Comparison of ENCODE assay signal across 13 cellular contexts in the genomic region with DNA sequence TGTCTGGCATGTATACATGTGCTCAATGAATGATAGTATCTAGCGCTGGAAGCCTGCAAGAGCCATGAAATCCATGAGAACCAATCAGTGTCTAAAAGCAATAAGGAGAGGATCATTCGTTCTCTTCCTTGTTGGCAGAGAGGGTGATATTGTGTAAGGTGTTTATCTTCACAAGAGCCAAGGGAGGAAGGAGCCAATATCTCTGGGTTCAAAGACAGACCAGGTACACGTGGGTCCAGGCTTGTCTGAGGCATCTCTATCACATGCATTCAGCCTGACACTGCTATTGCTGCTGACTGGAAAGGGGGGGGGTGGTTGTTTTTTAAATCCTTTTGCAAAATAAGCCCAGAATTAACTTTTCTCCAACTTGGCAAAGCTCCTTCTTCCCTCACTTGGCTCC. TPM values are rescaled to one million over a fixed set of nuclear protein-coding genes. Genes with fewer than 3 reads are reported as not detected.
A peak's percentile ranks its signal among the peaks of the same experiment; 100 is the strongest.
DNase-seq lines count a peak whose midpoint lies in the region; ATAC-seq and TF ChIP-seq lines count a peak whose summit lies in the region.
"Had no signal": no experiment of that assay in that cellular context is flagged by ENCODE, and none has a peak within 500 bp of the region (broad histone marks: within the 10 kb centered on the region; RNA-seq: fewer than 3 reads in every experiment).

No MANE protein-coding gene starts in this region.

- no peak overlapping the region for H3K4me2 ChIP-seq in PC-9

- H3F3A ChIP-seq in PC-9 (ENCODE audit: insufficient read depth, low read depth): no peaks in the 10 kb centered on the region

- no peaks in the 10 kb centered on the region for H3K79me2 ChIP-seq in PC-9 (ENCODE audit: low read depth)

- intact Hi-C loops in PC-9 (cut with micrococcal nuclease; ENCODE audit: unreplicated experiment): loop anchor here (10.0 kb wide), 1 partner anchor 211 kb away; no protein-coding TSS in a partner anchor

- H3K9me3 ChIP-seq in KOPT-K1 (ENCODE audit: insufficient read depth, low read length, poor library complexity, severe bottlenecking) (no peaks in the 10 kb centered on the region), PC-9 (ENCODE audit: insufficient read depth, low read depth) (no peaks in the 10 kb centered on the region)
- H3K9me3 ChIP-seq: BE2C, Caco-2 had no signal

- POLR2A ChIA-PET in activated naive CD8-positive, alpha-beta T cell treated with anti-CD3 and anti-CD28 coated beads, Interleukin-2, amount 10 ng/mL, durations not matched to agents 7 days and 5 days (lab: Charles Lee): no interaction called here
- POLR2A ChIA-PET in PC-9 (lab: Charles Lee; ENCODE audit: unreplicated experiment): no interaction called here

- no peak for ATAC-seq in activated naive CD8-positive, alpha-beta T cell treated with anti-CD3 and anti-CD28 coated beads, Interleukin-2, amount 10 ng/mL, durations not matched to agents 7 days and 5 days (ENCODE audit: low read depth)
- peak; percentile 5 for ATAC-seq in left lobe of liver

- H3K4me3 Mint-ChIP-seq in activated naive CD8-positive, alpha-beta T cell treated with anti-CD3 and anti-CD28 coated beads, Interleukin-2, amount 10 ng/mL, durations not matched to agents 7 days and 5 days: no peak overlapping the region
- H3K4me3 Mint-ChIP-seq in activated naive CD8-positive, alpha-beta T cell treated with anti-CD3 and anti-CD28 coated beads for 36 hours: no peak overlapping the region
- H3K4me3 Mint-ChIP-seq: CD4-positive, alpha-beta T cell; H9 had no signal

- peaks cover 8% of the 10 kb centered on the region for H3K4me1 ChIP-seq in PC-9 (replicated peaks; ENCODE audit: insufficient read depth)
- H3K4me1 ChIP-seq: BE2C had no signal

- H4K20me1 ChIP-seq in PC-9 (ENCODE audit: insufficient read depth): no peaks in the 10 kb centered on the region

- peaks cover 40% of the 10 kb centered on the region for H3K36me3 Mint-ChIP-seq in activated naive CD8-positive, alpha-beta T cell treated with anti-CD3 and anti-CD28 coated beads, Interleukin-2, amount 10 ng/mL, durations not matched to agents 7 days and 5 days
- peaks cover 29% of the 10 kb centered on the region for H3K36me3 Mint-ChIP-seq in activated naive CD8-positive, alpha-beta T cell treated with anti-CD3 and anti-CD28 coated beads for 36 hours

- H3K4me1 Mint-ChIP-seq in activated naive CD8-positive, alpha-beta T cell treated with anti-CD3 and anti-CD28 coated beads, Interleukin-2, amount 10 ng/mL, durations not matched to agents 7 days and 5 days: peaks cover 59% of the 10 kb centered on the region
- peaks cover 39% of the 10 kb centered on the region for H3K4me1 Mint-ChIP-seq in activated naive CD8-positive, alpha-beta T cell treated with anti-CD3 and anti-CD28 coated beads for 36 hours

- H3K27me3 Mint-ChIP-seq in activated naive CD8-positive, alpha-beta T cell treated with anti-CD3 and anti-CD28 coated beads, Interleukin-2, amount 10 ng/mL, durations not matched to agents 7 days and 5 days: no peaks in the 10 kb centered on the region
- no peaks in the 10 kb centered on the region for H3K27me3 Mint-ChIP-seq in activated naive CD8-positive, alpha-beta T cell treated with anti-CD3 and anti-CD28 coated beads for 36 hours
- H3K27me3 Mint-ChIP-seq: CD4-positive, alpha-beta T cell had no signal

- H3K27ac ChIP-seq in KOPT-K1 (ENCODE audit: low read depth, low read length, poor library complexity, severe bottlenecking) (peak overlapping the region; percentile 99), PC-9 (no peak overlapping the region)

- TF ChIP-seq CTCF in PC-9 (conservative IDR thresholded peaks at IDR 0.05): no peak

- no peak overlapping the region for H3K4me3 ChIP-seq in PC-9

- DNase-seq in activated naive CD8-positive, alpha-beta T cell treated with anti-CD3 and anti-CD28 coated beads, Interleukin-2, amount 10 ng/mL, durations not matched to agents 7 days and 5 days: no peak
- DNase-seq in activated naive CD8-positive, alpha-beta T cell treated with anti-CD3 and anti-CD28 coated beads for 36 hours: no peak
- DNase-seq in left lobe of liver (ENCODE audit: low spot score) (peak; percentile 52), PC-9 (no peak), NCI-H1417 treated with DMSO at 0.1 percent for 48 hours (lab: John Stamatoyannopoulos, UW) (no peak), NCI-H1436 treated with DMSO at 0.1 percent for 48 hours (lab: John Stamatoyannopoulos, UW) (no peak)
- DNase-seq: ACHN; BE2C; C1 segment of cervical spinal cord; Caco-2; CD4-positive, alpha-beta T cell; H9 had no signal

- H3K27ac Mint-ChIP-seq in activated naive CD8-positive, alpha-beta T cell treated with anti-CD3 and anti-CD28 coated beads, Interleukin-2, amount 10 ng/mL, durations not matched to agents 7 days and 5 days: peak overlapping the region; percentile 51
- H3K27ac Mint-ChIP-seq in activated naive CD8-positive, alpha-beta T cell treated with anti-CD3 and anti-CD28 coated beads for 36 hours: no peak overlapping the region
- H3K27ac Mint-ChIP-seq: CD4-positive, alpha-beta T cell; H9 had no signal

- no TSS peak for BruUV-seq in PC-9 (replicated peaks; lab: Mats Ljungman, UMichigan)

- no peaks in the 10 kb centered on the region for H3K9me3 Mint-ChIP-seq in activated naive CD8-positive, alpha-beta T cell treated with anti-CD3 and anti-CD28 coated beads, Interleukin-2, amount 10 ng/mL, durations not matched to agents 7 days and 5 days
- H3K9me3 Mint-ChIP-seq in activated naive CD8-positive, alpha-beta T cell treated with anti-CD3 and anti-CD28 coated beads for 36 hours: no peaks in the 10 kb centered on the region
- H3K9me3 Mint-ChIP-seq: CD4-positive, alpha-beta T cell; H9 had no signal

- H3K27me3 ChIP-seq in PC-9 (ENCODE audit: insufficient read depth, low read depth): no peaks in the 10 kb centered on the region
- H3K27me3 ChIP-seq: BE2C had no signal

- H3K36me3 ChIP-seq in KOPT-K1 (ENCODE audit: insufficient read depth, low read length) (0 out of 2 replicates have a peak, but pooled peaks cover 8% of the 10 kb centered on the region), PC-9 (ENCODE audit: low read depth) (no peaks in the 10 kb centered on the region)
- H3K36me3 ChIP-seq: BE2C had no signal

- no peaks in the 10 kb centered on the region for H3K9me2 ChIP-seq in PC-9 (ENCODE audit: insufficient read depth)

- CTCF ChIA-PET in PC-9 (lab: Charles Lee): no interaction called here

- no peak overlapping the region for H2AFZ ChIP-seq in PC-9

RNA-seq across cellular contexts. Expression of a gene that starts 4.0 kb away (rescaled TPM):
- 100 to 1,000 TPM; 156 to 168 TPM for total RNA-seq in activated naive CD8-positive, alpha-beta T cell treated with anti-CD3 and anti-CD28 coated beads, Interleukin-2, amount 10 ng/mL, durations not matched to agents 7 days and 5 days
- total RNA-seq in activated naive CD8-positive, alpha-beta T cell treated with anti-CD3 and anti-CD28 coated beads for 36 hours: 10 to 100 TPM; 14.6 to 17.5 TPM
- total RNA-seq in left lobe of liver (6.7 TPM), PC-9 (2021) (7.4 and 9.2 TPM in 2 replicates)

RNA-seq across cellular contexts. Expression of a gene that starts 14.1 kb away (rescaled TPM):
- total RNA-seq in activated naive CD8-positive, alpha-beta T cell treated with anti-CD3 and anti-CD28 coated beads, Interleukin-2, amount 10 ng/mL, durations not matched to agents 7 days and 5 days: 100 to 1,000 TPM; 245 to 269 TPM
- 100 to 1,000 TPM; 311 to 324 TPM for total RNA-seq in activated naive CD8-positive, alpha-beta T cell treated with anti-CD3 and anti-CD28 coated beads for 36 hours
- total RNA-seq in left lobe of liver (104 TPM), PC-9 (2021) (85.7 and 86.0 TPM in 2 replicates)

RNA-seq across cellular contexts. Expression of a gene that starts 20.1 kb away (rescaled TPM):
- 10 to 100 TPM; 52.3 to 56.4 TPM for total RNA-seq in activated naive CD8-positive, alpha-beta T cell treated with anti-CD3 and anti-CD28 coated beads, Interleukin-2, amount 10 ng/mL, durations not matched to agents 7 days and 5 days
- total RNA-seq in activated naive CD8-positive, alpha-beta T cell treated with anti-CD3 and anti-CD28 coated beads for 36 hours: 10 to 100 TPM; 39.0 to 42.1 TPM
- total RNA-seq in left lobe of liver: 13.0 TPM
- 37.5 and 42.0 TPM in 2 replicates for total RNA-seq in PC-9 (2021)

RNA-seq across cellular contexts. Expression of a gene that starts 52.8 kb away (rescaled TPM):
- under 1 TPM; 0.54 to 0.91 TPM for total RNA-seq in activated naive CD8-positive, alpha-beta T cell treated with anti-CD3 and anti-CD28 coated beads, Interleukin-2, amount 10 ng/mL, durations not matched to agents 7 days and 5 days
- total RNA-seq in activated naive CD8-positive, alpha-beta T cell treated with anti-CD3 and anti-CD28 coated beads for 36 hours: under 1 TPM in 1 of 2 experiments, not detected in 1; 0.16 TPM
- total RNA-seq in left lobe of liver: not detected
- not detected in 2 replicates for total RNA-seq in PC-9 (2021)
- total RNA-seq: CD4-positive, alpha-beta T cell; H9 had no signal

Comparison
In these comparisons a context has a peak if more than half of its experiments do, and no peak if none do; other contexts are left out.
1. RNA of a gene that starts 4.0 kb away (total RNA-seq): 156 to 168 TPM in activated naive CD8-positive, alpha-beta T cell treated with anti-CD3 and anti-CD28 coated beads, Interleukin-2, amount 10 ng/mL, durations not matched to agents 7 days and 5 days; 14.6 to 17.5 TPM in activated naive CD8-positive, alpha-beta T cell treated with anti-CD3 and anti-CD28 coated beads for 36 hours, 7.4 to 9.2 TPM in PC-9 and 6.7 TPM in left lobe of liver (single experiment); every median in the first group is over 4 times any median in the second.